7 cellular contexts compared by ENCODE assay signal in genomic region chr17:50128441-50129302, GRCh38. TPM values are rescaled to one million over a fixed set of nuclear protein-coding genes. Genes with fewer than 3 reads are reported as not detected.
DNase-seq lines count a peak whose midpoint lies in the region; ATAC-seq lines count a peak whose summit lies in the region.

No MANE protein-coding gene starts in this region.

- H3K27me3 ChIP-seq in HUES6 (ENCODE audit: control insufficient read depth, insufficient read depth, low read length) = no peaks in the 10 kb centered on the region; the same call in 1 of the 2 replicates

- no peak overlapping the region for H3K27ac ChIP-seq in HUES6 (ENCODE audit: low read depth, low read length)

- H3K4me1 Mint-ChIP-seq in activated naive CD8-positive, alpha-beta T cell (ENCODE audit: low read depth) = peaks cover 26% of the 10 kb centered on the region
- H3K4me1 Mint-ChIP-seq in immature natural killer cell = peaks cover 32 to 41% of the 10 kb centered on the region in 2 donors
- peaks cover 38% of the 10 kb centered on the region for H3K4me1 Mint-ChIP-seq in stimulated activated effector memory CD8-positive, alpha-beta T cell treated with anti-CD3 and anti-CD28 coated beads, Interleukin-12 subunit alpha, Interleukin-12 subunit beta, amount 100 ng/mL, for 72 hours

- H3K9me3 Mint-ChIP-seq in activated naive CD8-positive, alpha-beta T cell (ENCODE audit: low read depth) = no peaks in the 10 kb centered on the region
- H3K9me3 Mint-ChIP-seq in immature natural killer cell = no peaks in the 10 kb centered on the region
- H3K9me3 Mint-ChIP-seq in stimulated activated effector memory CD8-positive, alpha-beta T cell treated with anti-CD3 and anti-CD28 coated beads, Interleukin-12 subunit alpha, Interleukin-12 subunit beta, amount 100 ng/mL, for 72 hours = no peaks in the 10 kb centered on the region

- H3K36me3 ChIP-seq in HUES6 (ENCODE audit: control insufficient read depth, insufficient read depth, low read length) = no peaks in the 10 kb centered on the region

- peaks cover 2% of the 10 kb centered on the region for H3K36me3 Mint-ChIP-seq in activated naive CD8-positive, alpha-beta T cell
- no peaks in the 10 kb centered on the region for H3K36me3 Mint-ChIP-seq in immature natural killer cell
- peaks cover 31% of the 10 kb centered on the region for H3K36me3 Mint-ChIP-seq in stimulated activated effector memory CD8-positive, alpha-beta T cell treated with anti-CD3 and anti-CD28 coated beads, Interleukin-12 subunit alpha, Interleukin-12 subunit beta, amount 100 ng/mL, for 72 hours

- H3K4me3 Mint-ChIP-seq in activated naive CD8-positive, alpha-beta T cell = peak overlapping the region; percentile 78
- peak overlapping the region; percentile 79 to 86 (median 81) for H3K4me3 Mint-ChIP-seq in immature natural killer cell
- H3K4me3 Mint-ChIP-seq in stimulated activated effector memory CD8-positive, alpha-beta T cell treated with anti-CD3 and anti-CD28 coated beads, Interleukin-12 subunit alpha, Interleukin-12 subunit beta, amount 100 ng/mL, for 72 hours = peak overlapping the region; percentile 67

- DNase-seq in immature natural killer cell = no peak
- DNase-seq in stimulated activated effector memory CD8-positive, alpha-beta T cell treated with anti-CD3 and anti-CD28 coated beads, Interleukin-12 subunit alpha, Interleukin-12 subunit beta, amount 100 ng/mL, for 72 hours (ENCODE audit: low spot score in 2 of 2) = no peak
- no peak for DNase-seq in HuH-7 (ENCODE audit: low spot score)
- DNase-seq in NCI-H1417 treated with DMSO at 0.1 percent for 48 hours (lab: John Stamatoyannopoulos, UW) = no peak

- H3K27ac Mint-ChIP-seq in activated naive CD8-positive, alpha-beta T cell = no peak overlapping the region
- peak overlapping the region in 4 of 6 donors; percentile 44 to 80 (median 60) for H3K27ac Mint-ChIP-seq in immature natural killer cell
- H3K27ac Mint-ChIP-seq in stimulated activated effector memory CD8-positive, alpha-beta T cell treated with anti-CD3 and anti-CD28 coated beads, Interleukin-12 subunit alpha, Interleukin-12 subunit beta, amount 100 ng/mL, for 72 hours = peak overlapping the region; percentile 50

- H3K9me3 ChIP-seq in HUES6 (ENCODE audit: control insufficient read depth, insufficient read depth, low read depth, low read length) = no peaks in the 10 kb centered on the region

- H3K4me3 ChIP-seq in HUES6 (ENCODE audit: low read depth, low read length) = peak overlapping the region; percentile 62

- no peak for ATAC-seq in stimulated activated effector memory CD8-positive, alpha-beta T cell treated with anti-CD3 and anti-CD28 coated beads, Interleukin-12 subunit alpha, Interleukin-12 subunit beta, amount 100 ng/mL, for 72 hours
- ATAC-seq in HG02852 (IDR thresholded peaks at IDR 0.05; ENCODE audit: unreplicated experiment) = no peak

- peaks cover 4% of the 10 kb centered on the region for H3K27me3 Mint-ChIP-seq in activated naive CD8-positive, alpha-beta T cell
- peaks cover 12 to 20% (median 14%) of the 10 kb centered on the region in 3 donors for H3K27me3 Mint-ChIP-seq in immature natural killer cell (ENCODE audit: low read depth in 3 of 3)

- H3K9ac ChIP-seq in HUES6 (ENCODE audit: low read length) = peak overlapping the region; percentile 55

- peaks cover 37% of the 10 kb centered on the region for H3K4me1 ChIP-seq in HUES6 (ENCODE audit: control insufficient read depth, insufficient read depth, low read length)

RNA-seq across cellular contexts. Expression of gene SAMD14, which starts 1.3 kb away (rescaled TPM):
- polyA plus RNA-seq in immature natural killer cell = 1 to 10 TPM in 1 of 3 donors, not detected in 2; 1.2 TPM

RNA-seq across cellular contexts. Expression of gene PPP1R9B, which starts 21.8 kb away (rescaled TPM):
- 1 to 10 TPM in 1 of 3 donors, under 1 TPM in 2; 0.25 to 2.0 (median 0.66) TPM for polyA plus RNA-seq in immature natural killer cell

RNA-seq across cellular contexts. Expression of gene PDK2, which starts 33.5 kb away (rescaled TPM):
- 10 to 100 TPM; 36.5 to 54.5 (median 43.8) TPM for polyA plus RNA-seq in immature natural killer cell

RNA-seq across cellular contexts. Expression of gene SGCA, which starts 37.1 kb away (rescaled TPM):
- not detected for polyA plus RNA-seq in immature natural killer cell
